In genomic region chr7:155656891-155657290, GRCh38 we compare ENCODE assay signal across 17 cellular contexts. TPM values are rescaled to one million over a fixed set of nuclear protein-coding genes. Genes with fewer than 3 reads are reported as not detected.
A peak's percentile ranks its signal among the peaks of the same experiment; 100 is the strongest.
DNase-seq lines count a peak whose midpoint lies in the region; ATAC-seq, FAIRE-seq and TF ChIP-seq lines count a peak whose summit lies in the region.
"Had no signal": no experiment of that assay in that cellular context is flagged by ENCODE, and none has a peak within 500 bp of the region (broad histone marks: within the 10 kb centered on the region; RNA-seq: fewer than 3 reads in every experiment).

No MANE protein-coding gene starts in this region.

- H3K9me3 ChIP-seq in HepG2 (ENCODE audit: low read length): no peaks in the 10 kb centered on the region
- H3K9me3 ChIP-seq in right lobe of liver: no peaks in the 10 kb centered on the region
- no peaks in the 10 kb centered on the region for H3K9me3 ChIP-seq in Loucy (ENCODE audit: insufficient read depth, low read depth, low read length)
- H3K9me3 ChIP-seq in trophoblast cell (ENCODE audit: insufficient read depth, low read depth, low read length): no peaks in the 10 kb centered on the region

- peaks cover 7% of the 10 kb centered on the region for H3K36me3 Mint-ChIP-seq in Calu3 (ENCODE audit: insufficient read depth, unreplicated experiment)

- H3K27ac Mint-ChIP-seq in Calu3 (ENCODE audit: unreplicated experiment): peak overlapping the region; percentile 50
- H3K27ac Mint-ChIP-seq: H9 had no signal

- BruUV-seq in HepG2 (replicated peaks; lab: Mats Ljungman, UMichigan) (no TSS peak), Calu3 (replicated peaks; lab: Mats Ljungman, UMichigan) (no TSS peak)

- H2BK5ac ChIP-seq in trophoblast cell (ENCODE audit: low read depth, low read length, poor library complexity): no peak overlapping the region

- H4K8ac ChIP-seq in trophoblast cell (ENCODE audit: low read depth, low read length): no peak overlapping the region

- no peak overlapping the region for H2BK120ac ChIP-seq in trophoblast cell (ENCODE audit: insufficient read depth, low read length, poor library complexity)

- TF ChIP-seq EP300 in HepG2 (IDR thresholded peaks at IDR 0.05; ENCODE audit: low read depth in 2 of 2, low read length in 2 of 2) (no peak), HepG2 (CRISPR knock-in tag; IDR thresholded peaks at IDR 0.05; ENCODE audit: borderline replicate concordance) (no peak)

- CTCF ChIA-PET in HepG2 (lab: Yijun Ruan, JAX; ENCODE audit: low intra/inter-chr PET ratio, low total read pairs) (no interaction called here), Calu3 (lab: Charles Lee) (no interaction called here)

- H3K79me2 ChIP-seq in HepG2 (ENCODE audit: insufficient read depth, low read length): peaks cover 99% of the 10 kb centered on the region
- H3K79me2 ChIP-seq in Loucy (ENCODE audit: insufficient read depth, low read length): peaks cover 99% of the 10 kb centered on the region
- H3K79me2 ChIP-seq in trophoblast cell (ENCODE audit: control insufficient read depth, insufficient read depth, low read length, poor library complexity): peaks cover 10% of the 10 kb centered on the region

- intact Hi-C loops in HepG2 (cut with micrococcal nuclease; ENCODE audit: unreplicated experiment) (no loop called here), right lobe of liver (cut with DNase I) (no loop called here), Calu3 (cut with micrococcal nuclease; ENCODE audit: unreplicated experiment) (no loop called here)

- no peaks in the 10 kb centered on the region for H3K27me3 Mint-ChIP-seq in Calu3 (ENCODE audit: unreplicated experiment)
- H3K27me3 Mint-ChIP-seq: CD4-positive, alpha-beta memory T cell had no signal

- no peak for TF ChIP-seq RAD21 in HepG2 (CRISPR knock-in tag; IDR thresholded peaks at IDR 0.05)

- no peak overlapping the region for H3K14ac ChIP-seq in trophoblast cell (ENCODE audit: low read length)

- H3K4me3 ChIP-seq in HepG2 (replicated peaks in 1 of 3; ENCODE audit: insufficient read depth in 1 of 3, low read depth in 2 of 3, low read length in 3 of 3) (no peak overlapping the region), right lobe of liver (no peak overlapping the region), Loucy (ENCODE audit: low read length, poor library complexity, severe bottlenecking) (no peak overlapping the region), trophoblast cell (ENCODE audit: low read depth, low read length) (no peak overlapping the region)
- H3K4me3 ChIP-seq: BLaER1 had no signal

- WGBS in HepG2 (ENCODE audit: low lambda C conversion rate): 69% methylated on average over 7 of the region's 7 CpGs
- 57% methylated on average over 7 of the region's 7 CpGs for WGBS in right lobe of liver (ENCODE audit: insufficient coverage, low coverage, low lambda C conversion rate, missing lambda C conversion rate)
- no CpG with 5 or more reads among the region's 7 CpGs for WGBS in trophoblast cell (ENCODE audit: extremely low coverage, insufficient coverage, insufficient read length)

- no peaks in the 10 kb centered on the region for H3F3A ChIP-seq in Loucy (ENCODE audit: low read depth)

- in situ Hi-C loops in HepG2 (cut with HindIII; ENCODE audit: extremely low pct_ligation_motif_present, low pct_unique_long_range_greater_than_20kb): no loop called here

- H3K4me3 Mint-ChIP-seq in Calu3 (ENCODE audit: low read depth, unreplicated experiment): no peak overlapping the region
- H3K4me3 Mint-ChIP-seq: CD14-positive monocyte, H9 had no signal

- no peak overlapping the region for H2BK12ac ChIP-seq in trophoblast cell (ENCODE audit: low read length)

- H3K4me1 Mint-ChIP-seq in Calu3 (ENCODE audit: low read depth, unreplicated experiment): peaks cover 32% of the 10 kb centered on the region

- no peak overlapping the region for H3K18ac ChIP-seq in trophoblast cell (ENCODE audit: low read length)

- no peak overlapping the region for H3K23ac ChIP-seq in trophoblast cell (ENCODE audit: low read length)

- H3K4me1 ChIP-seq in HepG2 (ENCODE audit: insufficient read depth, low read length): peaks cover 55% of the 10 kb centered on the region
- peaks cover 0 to 51% (median 19%) of the 10 kb centered on the region in 4 donors for H3K4me1 ChIP-seq in right lobe of liver
- peaks cover 21% of the 10 kb centered on the region for H3K4me1 ChIP-seq in Loucy (ENCODE audit: insufficient read depth, low read length, poor library complexity, severe bottlenecking)
- no peaks in the 10 kb centered on the region for H3K4me1 ChIP-seq in trophoblast cell (ENCODE audit: control insufficient read depth in 1 of 2, insufficient read depth in 2 of 2, low read length in 2 of 2)
- H3K4me1 ChIP-seq: BLaER1 had no signal

- no peak overlapping the region for H4K91ac ChIP-seq in trophoblast cell (ENCODE audit: low read depth, low read length)

- H4K20me1 ChIP-seq in HepG2 (ENCODE audit: insufficient read depth, low read length) (peaks cover 91% of the 10 kb centered on the region), Loucy (ENCODE audit: insufficient read depth, low read length, poor library complexity, severe bottlenecking) (peaks cover 94% of the 10 kb centered on the region)

- TF ChIP-seq POLR2A in HepG2 (IDR thresholded peaks at IDR 0.05; ENCODE audit: insufficient read depth in 1 of 2, low read depth in 2 of 2, low read length in 2 of 2): no peak
- TF ChIP-seq POLR2A in right lobe of liver (IDR thresholded peaks at IDR 0.05): no peak

- H2AK5ac ChIP-seq in trophoblast cell (ENCODE audit: low read length): no peak overlapping the region

- ATAC-seq in HepG2: no peak
- ATAC-seq in right lobe of liver: no peak
- ATAC-seq in GM18873 (IDR thresholded peaks at IDR 0.05; ENCODE audit: low FRiP score, unreplicated experiment): no peak

- H4K12ac ChIP-seq in trophoblast cell (ENCODE audit: low read depth, low read length): no peak overlapping the region

- no peaks in the 10 kb centered on the region for H3K79me1 ChIP-seq in trophoblast cell (ENCODE audit: low read length)

- no peaks in the 10 kb centered on the region for H3K9me2 ChIP-seq in Loucy (replicated peaks; ENCODE audit: low read depth, low read length)

- H3K4ac ChIP-seq in trophoblast cell (ENCODE audit: low read depth, low read length): peak overlapping the region; percentile 96

- no peak overlapping the region for H3K27ac ChIP-seq in HepG2 (ENCODE audit: extremely low read length, insufficient read depth, low read length)
- H3K27ac ChIP-seq in right lobe of liver: no peak overlapping the region
- H3K27ac ChIP-seq in trophoblast cell (ENCODE audit: low read depth, low read length): no peak overlapping the region
- H3K27ac ChIP-seq: BLaER1 had no signal

- DNase-seq in HepG2 (ENCODE audit: low spot score): no peak
- DNase-seq in right lobe of liver: no peak
- DNase-seq in Calu3: no peak
- no peak for DNase-seq in trophoblast cell
- no peak for DNase-seq in retina
- DNase-seq: CD4-positive, alpha-beta memory T cell; DMS79 treated with DMSO at 0.1 percent for 48 hours; GF-D8; H9; KBM-7 had no signal

- no peak overlapping the region for H2AFZ ChIP-seq in HepG2 (ENCODE audit: low read length)
- no peak overlapping the region for H2AFZ ChIP-seq in Loucy (ENCODE audit: low read length)
- H2AFZ ChIP-seq in trophoblast cell (ENCODE audit: insufficient read depth, low read length, poor library complexity): no peak overlapping the region

- no peaks in the 10 kb centered on the region for H3K27me3 ChIP-seq in HepG2 (ENCODE audit: control insufficient read depth in 1 of 2, insufficient read depth in 2 of 2, low read length in 2 of 2)
- no peaks in the 10 kb centered on the region for H3K27me3 ChIP-seq in right lobe of liver
- H3K27me3 ChIP-seq in Loucy (ENCODE audit: insufficient read depth, low read length, poor library complexity, severe bottlenecking): no peaks in the 10 kb centered on the region
- no peaks in the 10 kb centered on the region for H3K27me3 ChIP-seq in trophoblast cell (ENCODE audit: insufficient read depth, low read length)
- H3K27me3 ChIP-seq: BLaER1 had no signal

- no peaks in the 10 kb centered on the region for H3K9me3 Mint-ChIP-seq in Calu3 (ENCODE audit: low read depth, unreplicated experiment)
- H3K9me3 Mint-ChIP-seq: CD14-positive monocyte, H9 had no signal

- no peak for FAIRE-seq in HepG2 (lab: Jason Lieb, UNC)
- FAIRE-seq: A204.1, GM19239, H1 had no signal

- H3K4me2 ChIP-seq in HepG2 (ENCODE audit: low read depth, low read length): no peak overlapping the region
- peak overlapping the region; percentile 6 for H3K4me2 ChIP-seq in Loucy (ENCODE audit: low read depth, low read length, poor library complexity, severe bottlenecking)
- no peak overlapping the region for H3K4me2 ChIP-seq in trophoblast cell (ENCODE audit: low read length)
- H3K4me2 ChIP-seq: BLaER1 had no signal

- POLR2A ChIA-PET in HepG2 (lab: Yijun Ruan, JAX): interaction anchor here (1.0 to 2.7 kb wide), 2 partner anchors 13 to 38 kb away, joined by 5 to 12 read pairs; no protein-coding TSS in a partner anchor

- TF ChIP-seq CTCF in HepG2 (CRISPR knock-in tag; IDR thresholded peaks at IDR 0.05) (no peak), right lobe of liver (IDR thresholded peaks at IDR 0.05) (no peak), Calu3 (IDR thresholded peaks at IDR 0.05; ENCODE audit: unreplicated experiment) (no peak), Loucy (conservative IDR thresholded peaks at IDR 0.05; ENCODE audit: low read length) (no peak)

- H3K9ac ChIP-seq in HepG2 (ENCODE audit: insufficient read depth, low read depth, low read length): no peak overlapping the region
- H3K9ac ChIP-seq in Loucy (ENCODE audit: low read depth, low read length, poor library complexity, severe bottlenecking): no peak overlapping the region
- no peak overlapping the region for H3K9ac ChIP-seq in trophoblast cell (ENCODE audit: low read length)
- H3K9ac ChIP-seq: BLaER1 had no signal

- H3K36me3 ChIP-seq in HepG2 (replicated peaks in 1 of 2; ENCODE audit: control insufficient read depth in 1 of 2, insufficient read depth in 2 of 2, low read length in 2 of 2) (peaks cover 0 to under 1% of the 10 kb centered on the region in 2 experiments; a peak in 1 of 5 replicates), right lobe of liver (no peaks in the 10 kb centered on the region), Loucy (ENCODE audit: insufficient read depth, low read length) (peaks cover 6% of the 10 kb centered on the region; the same call in 1 of the 2 replicates), trophoblast cell (ENCODE audit: control insufficient read depth in 1 of 2, insufficient read depth in 2 of 2, low read length in 2 of 2) (peaks cover 0 to 1% of the 10 kb centered on the region in 2 experiments)

RNA-seq across cellular contexts. Expression of gene RBM33, which starts 12.4 kb away (rescaled TPM):
- 22.3 and 28.9 TPM in 2 replicates for total RNA-seq in HepG2 (2016; rRNA removed; fragmentation: Illumina TruSeq; extraction: Trizol)
- 316 and 350 TPM in 2 replicates for total RNA-seq in HepG2 (2016; cell fraction: cytosol; rRNA removed; fragmentation: Illumina TruSeq; extraction: Trizol; ENCODE audit: low read depth)
- total RNA-seq in HepG2 (2016; cell fraction: insoluble cytoplasmic fraction; rRNA removed; fragmentation: Illumina TruSeq; extraction: Trizol): 18.9 and 26.2 TPM in 2 replicates
- total RNA-seq in HepG2 (2016; cell fraction: membrane; rRNA removed; fragmentation: Illumina TruSeq; extraction: Trizol): 57.6 and 59.9 TPM in 2 replicates
- 50.1 and 55.5 TPM in 2 replicates for total RNA-seq in HepG2 (2016; cell fraction: nucleus; rRNA removed; fragmentation: Illumina TruSeq; extraction: Trizol)
- polyA plus RNA-seq in HepG2 (2011; rRNA removed): 12.4 TPM in 2 replicates
- 5.1 and 5.5 TPM in 2 replicates for polyA plus RNA-seq in HepG2 (2011; cell fraction: cytosol; rRNA removed)
- 79.7 and 90.7 TPM in 2 replicates for polyA plus RNA-seq in HepG2 (2011; cell fraction: nucleus; rRNA removed)
- polyA plus RNA-seq in HepG2 (2012): 26.4 and 28.0 TPM in 2 replicates
- 3.1 and 3.3 TPM in 2 replicates for polyA plus RNA-seq in HepG2 (2016; cell fraction: cytosol; fragmentation: Illumina TruSeq; extraction: Trizol; ENCODE audit: low read depth)
- polyA plus RNA-seq in HepG2 (2016; cell fraction: insoluble cytoplasmic fraction; fragmentation: Illumina TruSeq; extraction: Trizol; ENCODE audit: low read depth): 10.1 and 11.9 TPM in 2 replicates
- polyA plus RNA-seq in HepG2 (2016; cell fraction: membrane; fragmentation: Illumina TruSeq; extraction: Trizol; ENCODE audit: low read depth): 4.5 and 4.7 TPM in 2 replicates
- polyA plus RNA-seq in HepG2 (2016; cell fraction: nucleus; fragmentation: Illumina TruSeq; extraction: Trizol; ENCODE audit: insufficient read depth, low read depth): 38.9 and 41.2 TPM in 2 replicates
- 18.7 and 23.4 TPM in 2 replicates for polyA minus RNA-seq in HepG2 (2011; rRNA and poly(A)+ RNA removed; ENCODE audit: low replicate concordance)
- 21.6 and 23.1 TPM in 2 replicates for polyA minus RNA-seq in HepG2 (2011; cell fraction: cytosol; rRNA and poly(A)+ RNA removed)
- polyA minus RNA-seq in HepG2 (2011; cell fraction: nucleus; rRNA and poly(A)+ RNA removed): 99.0 and 111 TPM in 2 replicates
- total RNA-seq in right lobe of liver: 10 to 100 TPM; 24.9 to 55.1 (median 32.0) TPM
- 82.9 and 85.3 TPM in 2 replicates for total RNA-seq in Calu3 (2022)
- 28.0 and 29.0 TPM in 2 replicates for polyA plus RNA-seq in trophoblast cell (2013)
